In genomic region chr1:206911064-206911663, GRCh38 we compare ENCODE assay signal across 1 cellular context.
TF ChIP-seq lines count a peak whose summit lies in the region.

No MANE protein-coding gene starts in this region.

TF ChIP-seq in H1, 55 proteins besides CTCF, POLR2A, EP300 and RAD21:
- no peak for TF ChIP-seq MAFK (IDR thresholded peaks at IDR 0.05; ENCODE audit: low read depth, low read length)
- TF ChIP-seq BCL11A (IDR thresholded peaks at IDR 0.05; ENCODE audit: low read depth in 2 of 2, low read length in 2 of 2), result no peak
- TF ChIP-seq, protein P1, sequence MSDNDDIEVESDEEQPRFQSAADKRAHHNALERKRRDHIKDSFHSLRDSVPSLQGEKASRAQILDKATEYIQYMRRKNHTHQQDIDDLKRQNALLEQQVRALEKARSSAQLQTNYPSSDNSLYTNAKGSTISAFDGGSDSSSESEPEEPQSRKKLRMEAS (IDR thresholded peaks at IDR 0.05), result no peak
- no peak for TF ChIP-seq EGR1 (IDR thresholded peaks at IDR 0.05; ENCODE audit: borderline replicate concordance, low read depth, low read length)
- no peak for TF ChIP-seq NANOG (IDR thresholded peaks at IDR 0.05; ENCODE audit: insufficient read depth, low read depth, low read length, poor library complexity, severe bottlenecking)
